1 cellular context compared by ENCODE assay signal in genomic region chr2:60898567-60898966, GRCh38.
A peak's percentile ranks its signal among the peaks of the same experiment; 100 is the strongest.
TF ChIP-seq lines count a peak whose summit lies in the region.

No MANE protein-coding gene starts in this region.

TF ChIP-seq in K562, 482 proteins besides CTCF, POLR2A, EP300 and RAD21:
- no peak for TF ChIP-seq FOXM1 (IDR thresholded peaks at IDR 0.05; ENCODE audit: low read depth)
- no peak for TF ChIP-seq FOXM1 (CRISPR knock-in tag; IDR thresholded peaks at IDR 0.05; ENCODE audit: low read depth)
- no peak for TF ChIP-seq ZNF347 (CRISPR knock-in tag; IDR thresholded peaks at IDR 0.05; ENCODE audit: low read depth)
- TF ChIP-seq, protein P1, sequence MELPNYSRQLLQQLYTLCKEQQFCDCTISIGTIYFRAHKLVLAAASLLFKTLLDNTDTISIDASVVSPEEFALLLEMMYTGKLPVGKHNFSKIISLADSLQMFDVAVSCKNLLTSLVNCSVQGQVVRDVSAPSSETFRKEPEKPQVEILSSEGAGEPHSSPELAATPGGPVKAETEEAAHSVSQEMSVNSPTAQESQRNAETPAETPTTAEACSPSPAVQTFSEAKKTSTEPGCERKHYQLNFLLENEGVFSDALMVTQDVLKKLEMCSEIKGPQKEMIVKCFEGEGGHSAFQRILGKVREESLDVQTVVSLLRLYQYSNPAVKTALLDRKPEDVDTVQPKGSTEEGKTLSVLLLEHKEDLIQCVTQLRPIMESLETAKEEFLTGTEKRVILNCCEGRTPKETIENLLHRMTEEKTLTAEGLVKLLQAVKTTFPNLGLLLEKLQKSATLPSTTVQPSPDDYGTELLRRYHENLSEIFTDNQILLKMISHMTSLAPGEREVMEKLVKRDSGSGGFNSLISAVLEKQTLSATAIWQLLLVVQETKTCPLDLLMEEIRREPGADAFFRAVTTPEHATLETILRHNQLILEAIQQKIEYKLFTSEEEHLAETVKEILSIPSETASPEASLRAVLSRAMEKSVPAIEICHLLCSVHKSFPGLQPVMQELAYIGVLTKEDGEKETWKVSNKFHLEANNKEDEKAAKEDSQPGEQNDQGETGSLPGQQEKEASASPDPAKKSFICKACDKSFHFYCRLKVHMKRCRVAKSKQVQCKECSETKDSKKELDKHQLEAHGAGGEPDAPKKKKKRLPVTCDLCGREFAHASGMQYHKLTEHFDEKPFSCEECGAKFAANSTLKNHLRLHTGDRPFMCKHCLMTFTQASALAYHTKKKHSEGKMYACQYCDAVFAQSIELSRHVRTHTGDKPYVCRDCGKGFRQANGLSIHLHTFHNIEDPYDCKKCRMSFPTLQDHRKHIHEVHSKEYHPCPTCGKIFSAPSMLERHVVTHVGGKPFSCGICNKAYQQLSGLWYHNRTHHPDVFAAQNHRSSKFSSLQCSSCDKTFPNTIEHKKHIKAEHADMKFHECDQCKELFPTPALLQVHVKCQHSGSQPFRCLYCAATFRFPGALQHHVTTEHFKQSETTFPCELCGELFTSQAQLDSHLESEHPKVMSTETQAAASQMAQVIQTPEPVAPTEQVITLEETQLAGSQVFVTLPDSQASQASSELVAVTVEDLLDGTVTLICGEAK (IDR thresholded peaks at IDR 0.05): peak; percentile 92
- TF ChIP-seq, protein P1 (CRISPR knock-in tag; IDR thresholded peaks at IDR 0.05): peak; percentile 66
- TF ChIP-seq TSHZ1 (CRISPR knock-in tag; IDR thresholded peaks at IDR 0.05): no peak
- TF ChIP-seq, protein P2, sequence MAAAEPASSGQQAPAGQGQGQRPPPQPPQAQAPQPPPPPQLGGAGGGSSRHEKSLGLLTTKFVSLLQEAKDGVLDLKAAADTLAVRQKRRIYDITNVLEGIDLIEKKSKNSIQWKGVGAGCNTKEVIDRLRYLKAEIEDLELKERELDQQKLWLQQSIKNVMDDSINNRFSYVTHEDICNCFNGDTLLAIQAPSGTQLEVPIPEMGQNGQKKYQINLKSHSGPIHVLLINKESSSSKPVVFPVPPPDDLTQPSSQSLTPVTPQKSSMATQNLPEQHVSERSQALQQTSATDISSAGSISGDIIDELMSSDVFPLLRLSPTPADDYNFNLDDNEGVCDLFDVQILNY (CRISPR knock-in tag; IDR thresholded peaks at IDR 0.05): no peak
- TF ChIP-seq NFIX (CRISPR knock-in tag; IDR thresholded peaks at IDR 0.05; ENCODE audit: low read depth): no peak
- no peak for TF ChIP-seq PKNOX1 (IDR thresholded peaks at IDR 0.05)
- no peak for TF ChIP-seq CBFB (CRISPR knock-in tag; IDR thresholded peaks at IDR 0.05)
- TF ChIP-seq GTF2F1 (IDR thresholded peaks at IDR 0.05; ENCODE audit: low read depth, low read length): no peak
- 0 out of 2 replicates have a peak, but pooled peaks have one; percentile 61 for TF ChIP-seq ZNF24 (IDR thresholded peaks at IDR 0.05)
- peak; percentile 76 for TF ChIP-seq NFIC (IDR thresholded peaks at IDR 0.05)
- no peak for TF ChIP-seq ZNF146 (CRISPR knock-in tag; IDR thresholded peaks at IDR 0.05; ENCODE audit: unreplicated experiment)
- TF ChIP-seq ZNF197 (CRISPR knock-in tag; IDR thresholded peaks at IDR 0.05; ENCODE audit: low read depth): no peak
- TF ChIP-seq, protein P3, sequence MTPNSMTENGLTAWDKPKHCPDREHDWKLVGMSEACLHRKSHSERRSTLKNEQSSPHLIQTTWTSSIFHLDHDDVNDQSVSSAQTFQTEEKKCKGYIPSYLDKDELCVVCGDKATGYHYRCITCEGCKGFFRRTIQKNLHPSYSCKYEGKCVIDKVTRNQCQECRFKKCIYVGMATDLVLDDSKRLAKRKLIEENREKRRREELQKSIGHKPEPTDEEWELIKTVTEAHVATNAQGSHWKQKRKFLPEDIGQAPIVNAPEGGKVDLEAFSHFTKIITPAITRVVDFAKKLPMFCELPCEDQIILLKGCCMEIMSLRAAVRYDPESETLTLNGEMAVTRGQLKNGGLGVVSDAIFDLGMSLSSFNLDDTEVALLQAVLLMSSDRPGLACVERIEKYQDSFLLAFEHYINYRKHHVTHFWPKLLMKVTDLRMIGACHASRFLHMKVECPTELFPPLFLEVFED (CRISPR knock-in tag; conservative IDR thresholded peaks at IDR 0.05): no peak
TF ChIP-seq in K562: peak in this region for 3.
